1 cellular context compared by ENCODE assay signal in the genomic region with DNA sequence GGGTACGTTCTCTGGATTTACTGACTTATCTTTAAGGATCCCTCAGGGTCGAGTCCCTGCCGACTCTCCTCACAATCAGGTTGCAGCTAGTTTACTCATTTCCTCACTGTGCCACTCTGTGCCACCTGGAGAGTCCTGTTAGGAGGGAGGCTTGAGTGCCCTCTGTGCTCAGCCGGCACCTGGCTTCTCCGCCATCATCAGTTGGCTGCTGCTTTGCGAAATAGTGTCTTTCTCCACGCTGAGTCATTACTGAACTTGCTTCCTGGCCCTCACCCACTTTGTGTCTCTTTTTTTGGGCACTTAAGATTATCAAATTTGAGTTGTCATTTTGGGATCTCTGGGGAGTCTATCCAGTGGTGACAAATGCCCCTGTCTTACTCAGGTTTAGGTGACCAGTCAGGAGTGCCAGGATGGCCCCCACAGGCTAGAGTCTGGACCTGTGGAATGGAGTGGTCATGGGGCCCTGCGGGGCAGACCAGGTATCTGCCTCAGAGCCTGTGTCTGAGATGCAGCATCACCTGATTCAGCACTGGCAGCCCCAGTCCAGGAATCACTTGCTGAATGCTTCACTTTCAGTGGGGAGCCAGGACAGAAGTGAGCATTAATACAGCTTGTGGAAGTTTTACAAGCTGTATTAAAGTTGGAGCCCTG.
TF ChIP-seq lines count a peak whose summit lies in the region.

No MANE protein-coding gene starts in this region.

TF ChIP-seq in GM23338, 12 proteins besides CTCF, POLR2A, EP300 and RAD21 (continued from another document):
- TF ChIP-seq, protein P1, sequence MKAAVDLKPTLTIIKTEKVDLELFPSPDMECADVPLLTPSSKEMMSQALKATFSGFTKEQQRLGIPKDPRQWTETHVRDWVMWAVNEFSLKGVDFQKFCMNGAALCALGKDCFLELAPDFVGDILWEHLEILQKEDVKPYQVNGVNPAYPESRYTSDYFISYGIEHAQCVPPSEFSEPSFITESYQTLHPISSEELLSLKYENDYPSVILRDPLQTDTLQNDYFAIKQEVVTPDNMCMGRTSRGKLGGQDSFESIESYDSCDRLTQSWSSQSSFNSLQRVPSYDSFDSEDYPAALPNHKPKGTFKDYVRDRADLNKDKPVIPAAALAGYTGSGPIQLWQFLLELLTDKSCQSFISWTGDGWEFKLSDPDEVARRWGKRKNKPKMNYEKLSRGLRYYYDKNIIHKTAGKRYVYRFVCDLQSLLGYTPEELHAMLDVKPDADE (IDR thresholded peaks at IDR 0.05): no peak
- no peak for TF ChIP-seq POLR2AphosphoS5 (IDR thresholded peaks at IDR 0.05; ENCODE audit: low read depth)
- no peak for TF ChIP-seq EZH2 (IDR thresholded peaks at IDR 0.05; ENCODE audit: low read depth, unreplicated experiment)
- TF ChIP-seq ZNF114 (CRISPR knock-in tag; IDR thresholded peaks at IDR 0.05): no peak
- no peak for TF ChIP-seq ZNF331 (CRISPR knock-in tag; IDR thresholded peaks at IDR 0.05; ENCODE audit: low read depth)
TF ChIP-seq in GM23338: peak in this region for 0.
